31 cellular contexts compared by ENCODE assay signal in the genomic region with DNA sequence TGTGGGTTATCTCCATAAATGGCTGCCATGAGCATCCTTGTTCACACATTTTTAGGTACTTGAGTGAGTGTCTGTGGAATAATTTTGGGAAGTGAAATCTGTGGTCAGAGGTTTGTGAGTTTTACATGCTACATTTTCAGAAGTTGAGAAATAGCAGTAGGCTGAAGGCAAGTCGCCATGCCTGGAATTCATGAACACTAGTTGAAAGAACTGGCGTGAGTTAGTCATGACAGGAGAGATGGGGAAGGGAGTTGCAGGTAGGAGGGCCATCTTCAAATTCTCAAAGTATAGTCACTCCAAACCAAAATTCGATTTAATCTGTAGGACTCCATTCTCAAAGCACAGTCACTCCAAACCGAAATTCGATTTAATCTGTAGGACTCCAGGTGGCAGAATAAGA.
DNase-seq lines count a peak whose midpoint lies in the region; ATAC-seq, FAIRE-seq and TF ChIP-seq lines count a peak whose summit lies in the region.
"Had no signal": no experiment of that assay in that cellular context is flagged by ENCODE, and none has a peak within 500 bp of the region (broad histone marks: within the 10 kb centered on the region; RNA-seq: fewer than 3 reads in every experiment).

No MANE protein-coding gene starts in this region.

- POLR2A ChIA-PET in A549 (lab: Yijun Ruan, JAX) = no interaction called here

- H3K4me3 Mint-ChIP-seq in brain = peak overlapping the region in 1 of 5 experiments; percentile 8
- H3K4me3 Mint-ChIP-seq: activated CD4-positive, alpha-beta T cell treated with anti-CD3 and anti-CD28 coated beads, Interleukin-2, amount 10 ng/mL, durations not matched to agents 24 days and 14 days; activated T-cell treated with anti-CD3 and anti-CD28 coated beads, Interleukin-2, amount 50 U/mL, for 4 hours; CD8-positive, alpha-beta T cell; endodermal cell; naive thymus-derived CD4-positive, alpha-beta T cell; T-helper 2 cell treated with Interferon-gamma antibody and Interleukin-4, amounts not matched to agents 5 μg/mL and 100 μg/mL, for 36 hours had no signal

- H3K9me3 Mint-ChIP-seq in brain = peaks cover 0 to 3% (median 0%) of the 10 kb centered on the region in 5 experiments
- H3K9me3 Mint-ChIP-seq: activated CD4-positive, alpha-beta T cell treated with anti-CD3 and anti-CD28 coated beads, Interleukin-2, amount 10 ng/mL, durations not matched to agents 24 days and 14 days; activated T-cell treated with anti-CD3 and anti-CD28 coated beads, Interleukin-2, amount 50 U/mL, for 4 hours; CD8-positive, alpha-beta T cell; endodermal cell; naive thymus-derived CD4-positive, alpha-beta T cell; T-helper 2 cell treated with Interferon-gamma antibody and Interleukin-4, amounts not matched to agents 5 μg/mL and 100 μg/mL, for 36 hours had no signal

- CTCF ChIA-PET in A549 (lab: Yijun Ruan, JAX) = interaction anchor here (0.7 to 0.9 kb wide), 3 partner anchors 15 to 147 kb away, joined by 3 read pairs; no protein-coding TSS in a partner anchor

- DNase-seq in A549 (ENCODE audit: low read depth in 1 of 2, low spot score in 1 of 2) (no peak), keratinocyte (ENCODE audit: low read depth, low spot score) (no peak), HUDEP-2 (lab: John Stamatoyannopoulos, UW; ENCODE audit: unreplicated experiment in 76 of 76) (no peak)
- DNase-seq in activated naive CD4-positive, alpha-beta T cell treated with Interleukin-2 at 50 U/mL for 16 hours = no peak
- DNase-seq: 8988T; activated CD4-positive, alpha-beta T cell treated with anti-CD3 and anti-CD28 coated beads, Interleukin-2, amount 10 ng/mL, durations not matched to agents 24 days and 14 days; activated T-cell treated with anti-CD3 and anti-CD28 coated beads, Interleukin-2, amount 50 U/mL, for 4 hours; CD8-positive, alpha-beta T cell; cortex of kidney; DMS 273 treated with DMSO at 0.1 percent for 48 hours; EL; GM23248; left ventricle myocardium superior; midbrain; MM.1S; naive thymus-derived CD4-positive, alpha-beta T cell; NCI-H1417 treated with DMSO at 0.1 percent for 48 hours; NCI-H2081; NCI-H226; nucleus accumbens; stimulated activated naive CD8-positive, alpha-beta T cell treated with anti-CD3 and anti-CD28 coated beads, Interleukin-15, Interleukin-2, amounts not matched to agents 100 U/mL and 50 U/mL, for 24 hours had no signal

- H3K27ac Mint-ChIP-seq in brain = peak overlapping the region in 4 of 5 experiments; percentile 16 to 95 (median 86)
- H3K27ac Mint-ChIP-seq: activated CD4-positive, alpha-beta T cell treated with anti-CD3 and anti-CD28 coated beads, Interleukin-2, amount 10 ng/mL, durations not matched to agents 24 days and 14 days; CD8-positive, alpha-beta T cell; endodermal cell; naive thymus-derived CD4-positive, alpha-beta T cell; T-helper 2 cell treated with Interferon-gamma antibody and Interleukin-4, amounts not matched to agents 5 μg/mL and 100 μg/mL, for 36 hours had no signal

- TF ChIP-seq EP300 in A549 (IDR thresholded peaks at IDR 0.05) = no peak

- H3K36me3 ChIP-seq in OCI-LY3 (replicated peaks; ENCODE audit: low read depth, low read length) = no peaks in the 10 kb centered on the region
- H3K36me3 ChIP-seq in keratinocyte (ENCODE audit: control insufficient read depth in 2 of 2, extremely low read depth in 1 of 2, insufficient read depth in 2 of 2, low read length in 2 of 2) = peaks cover 3 to 17% of the 10 kb centered on the region in 2 experiments
- H3K36me3 ChIP-seq: thoracic aorta had no signal

- peaks cover 73% of the 10 kb centered on the region for H3K4me1 Mint-ChIP-seq in brain

- no peaks in the 10 kb centered on the region for H3K27me3 Mint-ChIP-seq in brain

- no peaks in the 10 kb centered on the region for H3K9me3 ChIP-seq in A549
- no peaks in the 10 kb centered on the region for H3K9me3 ChIP-seq in OCI-LY3 (ENCODE audit: insufficient read depth, low read length)
- H3K9me3 ChIP-seq in keratinocyte (ENCODE audit: control insufficient read depth, low read depth, low read length) = no peaks in the 10 kb centered on the region
- H3K9me3 ChIP-seq: thoracic aorta had no signal

- H3K4me2 ChIP-seq in A549 (peak overlapping the region; percentile 72), OCI-LY3 (ENCODE audit: low read length) (peak overlapping the region; percentile 8; the same call in 1 of the 2 replicates), keratinocyte (ENCODE audit: control insufficient read depth, extremely low read depth, insufficient read depth, low read depth, low read length) (peak overlapping the region; percentile 83)

- TF ChIP-seq CTCF in A549 (IDR thresholded peaks at IDR 0.05) (no peak), OCI-LY3 (IDR thresholded peaks at IDR 0.05; ENCODE audit: low read depth, low read length) (no peak), brain (conservative IDR thresholded peaks at IDR 0.05) (no peak), keratinocyte (optimal IDR thresholded peaks at IDR 0.05 in 1 of 3, IDR thresholded peaks at IDR 0.05 in 1 of 3, conservative IDR thresholded peaks at IDR 0.05 in 1 of 3; ENCODE audit: extremely low read depth in 1 of 3, insufficient read depth in 2 of 3, low read length in 3 of 3) (no peak)

- dilution Hi-C loops in keratinocyte (cut with MboI; ENCODE audit: extremely low pct_ligation_motif_present, low sequenced_read_pairs) = no loop called here

- H3K79me2 ChIP-seq in OCI-LY3 (ENCODE audit: low read length) = no peaks in the 10 kb centered on the region
- H3K79me2 ChIP-seq in keratinocyte (ENCODE audit: control insufficient read depth, insufficient read depth, low read length) = peaks cover 85% of the 10 kb centered on the region

- no peak for FAIRE-seq in A549 (lab: Jason Lieb, UNC)
- peak; percentile 41 for FAIRE-seq in keratinocyte (lab: Jason Lieb, UNC)
- FAIRE-seq: islet of Langerhans, K562 had no signal

- TF ChIP-seq RAD21 in A549 (conservative IDR thresholded peaks at IDR 0.05 in 1 of 2, IDR thresholded peaks at IDR 0.05 in 1 of 2) = no peak

- H2AFZ ChIP-seq in OCI-LY3 (ENCODE audit: low read depth, low read length) (no peak overlapping the region), keratinocyte (ENCODE audit: control insufficient read depth, low read length) (no peak overlapping the region)
- H2AFZ ChIP-seq: GM23248 had no signal

- H3K4me3 ChIP-seq in A549 (no peak overlapping the region), OCI-LY3 (ENCODE audit: low read length) (no peak overlapping the region), keratinocyte (ENCODE audit: control insufficient read depth in 2 of 3, extremely low read depth in 1 of 3, insufficient read depth in 2 of 3, low read depth in 1 of 3, low read length in 3 of 3) (peak overlapping the region in 2 of 3 experiments; percentile 29 to 30)
- H3K4me3 ChIP-seq: GM23248, K562, thoracic aorta had no signal

- WGBS in A549 (ENCODE audit: missing lambda C conversion rate) = 79% methylated on average over 5 of the region's 5 CpGs

- no peaks in the 10 kb centered on the region for H4K20me1 ChIP-seq in OCI-LY3 (ENCODE audit: insufficient read depth, low read length)
- peaks cover 14% of the 10 kb centered on the region for H4K20me1 ChIP-seq in keratinocyte (ENCODE audit: control insufficient read depth, extremely low read depth, insufficient read depth, low read length)

- no peak for TF ChIP-seq POLR2A in A549 (IDR thresholded peaks at IDR 0.05; ENCODE audit: low read length)

- no peak for ATAC-seq in A549
- ATAC-seq in GM18520 (IDR thresholded peaks at IDR 0.05; ENCODE audit: unreplicated experiment) = no peak
- ATAC-seq in GM21390 (IDR thresholded peaks at IDR 0.05; ENCODE audit: unreplicated experiment) = no peak
- ATAC-seq: activated T-cell treated with anti-CD3 and anti-CD28 coated beads, Interleukin-2, amount 50 U/mL, for 4 hours; CD8-positive, alpha-beta T cell; K562; left ventricle myocardium superior; naive thymus-derived CD4-positive, alpha-beta T cell; stimulated activated naive CD8-positive, alpha-beta T cell treated with anti-CD3 and anti-CD28 coated beads, Interleukin-15, Interleukin-2, amounts not matched to agents 100 U/mL and 50 U/mL, for 24 hours had no signal

- H3K9ac ChIP-seq in OCI-LY3 (ENCODE audit: low read length) = no peak overlapping the region
- H3K9ac ChIP-seq in keratinocyte (ENCODE audit: control insufficient read depth, extremely low read depth, insufficient read depth, low read length) = peak overlapping the region; percentile 60
- H3K9ac ChIP-seq: GM23248 had no signal

- peaks cover 81% of the 10 kb centered on the region for H3K27me3 ChIP-seq in OCI-LY3 (ENCODE audit: low read depth, low read length)
- no peaks in the 10 kb centered on the region for H3K27me3 ChIP-seq in keratinocyte (ENCODE audit: control insufficient read depth, extremely low read depth, insufficient read depth, low read length)

- H3K36me3 Mint-ChIP-seq in brain = no peaks in the 10 kb centered on the region
- H3K36me3 Mint-ChIP-seq: CD8-positive, alpha-beta T cell; naive thymus-derived CD4-positive, alpha-beta T cell had no signal

- peaks cover 76% of the 10 kb centered on the region for H3K4me1 ChIP-seq in A549
- peaks cover 34% of the 10 kb centered on the region for H3K4me1 ChIP-seq in OCI-LY3 (ENCODE audit: low read length)
- peaks cover 98% of the 10 kb centered on the region for H3K4me1 ChIP-seq in keratinocyte (ENCODE audit: control insufficient read depth, extremely low read depth, insufficient read depth, low read length)

- H3K27ac ChIP-seq in A549 (peak overlapping the region; percentile 33 to 77; a peak in 5 of 6 replicates), OCI-LY3 (ENCODE audit: low read length) (no peak overlapping the region), keratinocyte (ENCODE audit: control insufficient read depth, insufficient read depth, low read length) (peak overlapping the region; percentile 91)
- H3K27ac ChIP-seq: GM23248, thoracic aorta, VCaP had no signal

- peaks cover 10% of the 10 kb centered on the region for H3K9me1 ChIP-seq in keratinocyte (ENCODE audit: control insufficient read depth, extremely low read depth, insufficient read depth, low read length)

TF ChIP-seq in A549, 52 proteins besides CTCF, POLR2A, EP300 and RAD21 (continues in another document):
- no peak for TF ChIP-seq HOXA7 (CRISPR knock-in tag; IDR thresholded peaks at IDR 0.05)
- no peak for TF ChIP-seq BHLHE40 (IDR thresholded peaks at IDR 0.05; ENCODE audit: low read depth, low read length)
- no peak for TF ChIP-seq MAFK (IDR thresholded peaks at IDR 0.05; ENCODE audit: partially characterized antibody)
- TF ChIP-seq CEBPB (IDR thresholded peaks at IDR 0.05) = no peak
- TF ChIP-seq, protein P1, sequence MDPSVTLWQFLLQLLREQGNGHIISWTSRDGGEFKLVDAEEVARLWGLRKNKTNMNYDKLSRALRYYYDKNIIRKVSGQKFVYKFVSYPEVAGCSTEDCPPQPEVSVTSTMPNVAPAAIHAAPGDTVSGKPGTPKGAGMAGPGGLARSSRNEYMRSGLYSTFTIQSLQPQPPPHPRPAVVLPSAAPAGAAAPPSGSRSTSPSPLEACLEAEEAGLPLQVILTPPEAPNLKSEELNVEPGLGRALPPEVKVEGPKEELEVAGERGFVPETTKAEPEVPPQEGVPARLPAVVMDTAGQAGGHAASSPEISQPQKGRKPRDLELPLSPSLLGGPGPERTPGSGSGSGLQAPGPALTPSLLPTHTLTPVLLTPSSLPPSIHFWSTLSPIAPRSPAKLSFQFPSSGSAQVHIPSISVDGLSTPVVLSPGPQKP (IDR thresholded peaks at IDR 0.05; ENCODE audit: low read depth, low read length) = no peak
- no peak for TF ChIP-seq TP53 (CRISPR knock-in tag; IDR thresholded peaks at IDR 0.05)
- TF ChIP-seq EHMT2 (IDR thresholded peaks at IDR 0.05; ENCODE audit: low read depth) = no peak

Comparison
In these comparisons a context has a peak if more than half of its experiments do, and no peak if none do; other contexts are left out.
1. H3K4me2 ChIP-seq: peak in every context shown above with its lines; median percentile 83 in keratinocyte; 72 in A549; 8 in OCI-LY3.
2. H3K4me3 ChIP-seq: peak in keratinocyte (2 of 3); none in A549 (single experiment) and OCI-LY3 (single experiment).